ENCODE assay signal across 8 cellular contexts in genomic region chr10:97584060-97584797, GRCh38. TPM values are rescaled to one million over a fixed set of nuclear protein-coding genes. Genes with fewer than 3 reads are reported as not detected.
DNase-seq lines count a peak whose midpoint lies in the region; ATAC-seq and TF ChIP-seq lines count a peak whose summit lies in the region.

Gene HOGA1 (plus strand): TSS chr10:97584389. CDS start chr10:97584704, 315 bp downstream.

- POLR2A ChIA-PET in CD4-positive, alpha-beta T cell (lab: Charles Lee): no interaction called here

- no peaks in the 10 kb centered on the region for H3K9me3 Mint-ChIP-seq in CD4-positive, alpha-beta T cell

- H3K9me3 ChIP-seq in CD4-positive, alpha-beta T cell (ENCODE audit: control insufficient read depth, low read length): no peaks in the 10 kb centered on the region

- no peaks in the 10 kb centered on the region for H3K27me3 ChIP-seq in CD4-positive, alpha-beta T cell (ENCODE audit: control insufficient read depth, insufficient read depth, low read length)

- ATAC-seq in GM18870 (IDR thresholded peaks at IDR 0.05; ENCODE audit: unreplicated experiment): peak; percentile 53
- ATAC-seq in left colon: peak; percentile 77
- ATAC-seq in CD4-positive, alpha-beta T cell (ENCODE audit: poor library complexity): no peak

- intact Hi-C loops in left colon (cut with DNase I, micrococcal nuclease): no loop called here
- intact Hi-C loops in CD4-positive, alpha-beta T cell (cut with DNase I, micrococcal nuclease): no loop called here

- no peaks in the 10 kb centered on the region for H3K36me3 Mint-ChIP-seq in CD4-positive, alpha-beta T cell (ENCODE audit: low read depth)

- DNase-seq in LHCN-M2 (ENCODE audit: low read depth) (peak; percentile 80), cerebellum (ENCODE audit: low spot score) (peak; percentile 99), left colon (peak; percentile 17 to 40), ureter (ENCODE audit: low spot score) (peak; percentile 67), NCI-H1417 treated with DMSO at 0.1 percent for 48 hours (lab: John Stamatoyannopoulos, UW) (no peak)
- no peak for DNase-seq in CD4-positive, alpha-beta T cell
- DNase-seq in activated CD4-positive, alpha-beta T cell treated with anti-CD3 and anti-CD28 coated beads for 48 hours: no peak

- H3K27ac Mint-ChIP-seq in CD4-positive, alpha-beta T cell: no peak within 1 kb of the TSS

- no peak for TF ChIP-seq CTCF in CD4-positive, alpha-beta T cell (IDR thresholded peaks at IDR 0.05)

- H3K4me1 Mint-ChIP-seq in CD4-positive, alpha-beta T cell (ENCODE audit: low read depth): no peaks in the 10 kb centered on the region

- no peak within 1 kb of the TSS for H3K27ac ChIP-seq in CD4-positive, alpha-beta T cell (ENCODE audit: low read depth, low read length)

- H3K4me3 Mint-ChIP-seq in CD4-positive, alpha-beta T cell: no peak within 1 kb of the TSS

- H3K27me3 Mint-ChIP-seq in CD4-positive, alpha-beta T cell: no peaks in the 10 kb centered on the region

- CTCF ChIA-PET in CD4-positive, alpha-beta T cell (lab: Charles Lee): no interaction called here

RNA-seq across cellular contexts. Expression of gene HOGA1, which starts in this region (rescaled TPM):
- 0.51 and 1.0 TPM in 2 replicates for total RNA-seq in LHCN-M2 (2014; rRNA removed)
- 1.3 TPM for polyA plus RNA-seq in LHCN-M2 (2012)
- total RNA-seq in cerebellum: 3.4 TPM
- total RNA-seq in left colon: under 1 TPM in 1 of 2 donors, not detected in 1; 0.15 TPM
- total RNA-seq in ureter: 1.3 TPM
- not detected for total RNA-seq in CD4-positive, alpha-beta T cell

Comparison
In these comparisons a context has a peak if more than half of its experiments do, and no peak if none do; other contexts are left out.
1. Peak in DNase-seq and ATAC-seq in left colon; RNA of the gene not detected or under 1 TPM.
2. DNase-seq: peak in LHCN-M2 (single experiment), cerebellum (single experiment) and ureter (single experiment); none in CD4-positive, alpha-beta T cell (0 of 10), activated CD4-positive, alpha-beta T cell treated with anti-CD3 and anti-CD28 coated beads for 48 hours (single experiment) and NCI-H1417 treated with DMSO at 0.1 percent for 48 hours (single experiment).